23 cellular contexts compared by ENCODE assay signal in genomic region chrX:129652565-129653169, GRCh38. TPM values are rescaled to one million over a fixed set of nuclear protein-coding genes. Genes with fewer than 3 reads are reported as not detected.
DNase-seq lines count a peak whose midpoint lies in the region; ATAC-seq and TF ChIP-seq lines count a peak whose summit lies in the region.
"Had no signal": no experiment of that assay in that cellular context is flagged by ENCODE, and none has a peak within 500 bp of the region (broad histone marks: within the 10 kb centered on the region; RNA-seq: fewer than 3 reads in every experiment).

No MANE protein-coding gene starts in this region.

- intact Hi-C loops in CD4-positive, alpha-beta T cell (cut with DNase I, micrococcal nuclease), result loop anchor here in 1 of 2 experiments (10.0 kb wide), 1 partner anchor 72 kb away; no protein-coding TSS in a partner anchor
- intact Hi-C loops in natural killer cell (cut with micrococcal nuclease), result no loop called here

- H3K4me1 Mint-ChIP-seq in CD4-positive, alpha-beta T cell (ENCODE audit: low read depth), result peaks cover 9% of the 10 kb centered on the region
- peaks cover 4% of the 10 kb centered on the region for H3K4me1 Mint-ChIP-seq in activated T-helper 17 cell treated with anti-CD3 and anti-CD28 coated beads, Interleukin-2, amount 50 U/mL, for 72 hours
- peaks cover 6 to 7% of the 10 kb centered on the region in 2 donors for H3K4me1 Mint-ChIP-seq in natural killer cell

- H3K27me3 Mint-ChIP-seq in CD4-positive, alpha-beta T cell, result peaks cover 14% of the 10 kb centered on the region
- peaks cover 7% of the 10 kb centered on the region for H3K27me3 Mint-ChIP-seq in activated T-helper 17 cell treated with anti-CD3 and anti-CD28 coated beads, Interleukin-2, amount 50 U/mL, for 72 hours
- H3K27me3 Mint-ChIP-seq in natural killer cell (ENCODE audit: low read depth in 2 of 2), result peaks cover 17 to 36% of the 10 kb centered on the region in 2 donors

- no peak for TF ChIP-seq CTCF in CD4-positive, alpha-beta T cell (IDR thresholded peaks at IDR 0.05)
- no peak for TF ChIP-seq CTCF in natural killer cell (IDR thresholded peaks at IDR 0.05)

- no peaks in the 10 kb centered on the region for H3K9me3 ChIP-seq in CD4-positive, alpha-beta T cell (ENCODE audit: control insufficient read depth, low read length)
- H3K9me3 ChIP-seq: ovary, stomach had no signal

- no peak overlapping the region for H3K27ac ChIP-seq in CD4-positive, alpha-beta T cell (ENCODE audit: low read depth, low read length)
- H3K27ac ChIP-seq: ovary, stomach had no signal

- no peak for ATAC-seq in CD4-positive, alpha-beta T cell (ENCODE audit: poor library complexity)
- no peak for ATAC-seq in activated T-helper 17 cell treated with anti-CD3 and anti-CD28 coated beads, Interleukin-2, amount 50 U/mL, for 72 hours (replicated peaks)
- ATAC-seq in natural killer cell (no peak), GM21360 (IDR thresholded peaks at IDR 0.05; ENCODE audit: unreplicated experiment) (no peak), HG03025 (IDR thresholded peaks at IDR 0.05; ENCODE audit: low FRiP score, unreplicated experiment) (no peak)
- ATAC-seq: WTC11 had no signal

- H3K36me3 Mint-ChIP-seq in CD4-positive, alpha-beta T cell (ENCODE audit: low read depth), result no peaks in the 10 kb centered on the region
- H3K36me3 Mint-ChIP-seq in activated T-helper 17 cell treated with anti-CD3 and anti-CD28 coated beads, Interleukin-2, amount 50 U/mL, for 72 hours (ENCODE audit: low read depth), result peaks cover 4% of the 10 kb centered on the region
- no peaks in the 10 kb centered on the region for H3K36me3 Mint-ChIP-seq in natural killer cell
- H3K36me3 Mint-ChIP-seq: WTC11 had no signal

- no peak overlapping the region for H3K27ac Mint-ChIP-seq in CD4-positive, alpha-beta T cell
- H3K27ac Mint-ChIP-seq in activated T-helper 17 cell treated with anti-CD3 and anti-CD28 coated beads, Interleukin-2, amount 50 U/mL, for 72 hours, result no peak overlapping the region
- no peak overlapping the region for H3K27ac Mint-ChIP-seq in natural killer cell
- H3K27ac Mint-ChIP-seq: WTC11 had no signal

- peak overlapping the region; percentile 45 for H3K4me3 Mint-ChIP-seq in CD4-positive, alpha-beta T cell
- peak overlapping the region; percentile 73 for H3K4me3 Mint-ChIP-seq in activated T-helper 17 cell treated with anti-CD3 and anti-CD28 coated beads, Interleukin-2, amount 50 U/mL, for 72 hours
- peak overlapping the region; percentile 62 for H3K4me3 Mint-ChIP-seq in natural killer cell

- POLR2A ChIA-PET in CD4-positive, alpha-beta T cell (lab: Charles Lee), result no interaction called here

- no peaks in the 10 kb centered on the region for H3K9me3 Mint-ChIP-seq in CD4-positive, alpha-beta T cell
- H3K9me3 Mint-ChIP-seq in activated T-helper 17 cell treated with anti-CD3 and anti-CD28 coated beads, Interleukin-2, amount 50 U/mL, for 72 hours, result no peaks in the 10 kb centered on the region
- no peaks in the 10 kb centered on the region for H3K9me3 Mint-ChIP-seq in natural killer cell
- H3K9me3 Mint-ChIP-seq: WTC11 had no signal

- H3K27me3 ChIP-seq in CD4-positive, alpha-beta T cell (ENCODE audit: control insufficient read depth, insufficient read depth, low read length), result peaks cover 16% of the 10 kb centered on the region
- H3K27me3 ChIP-seq: ovary had no signal

- DNase-seq in DMS 273 (lab: John Stamatoyannopoulos, UW; ENCODE audit: unreplicated experiment), result peak; percentile 58
- no peak for DNase-seq in DMS 273 treated with DMSO at 0.1 percent for 48 hours (lab: John Stamatoyannopoulos, UW)
- DNase-seq in CD4-positive, alpha-beta T cell, result no peak
- DNase-seq in natural killer cell, result no peak
- DNase-seq in OCI-M1 (lab: John Stamatoyannopoulos, UW), result no peak
- DNase-seq: 8988T; activated CD4-positive, alpha-beta T cell treated with anti-CD3 and anti-CD28 coated beads, Interleukin-2, amount 50 U/mL, for 48 hours; activated naive CD4-positive, alpha-beta T cell treated with Interleukin-2 at 50 U/mL for 16 hours; AML-193; aorta; cerebellar nuclear complex; H7; KBM-7; kidney glomerular epithelial cell; mesenchymal stem cell; NCI-H1694; NCI-H526 treated with DMSO at 0.1 percent for 48 hours; ovary had no signal

- CTCF ChIA-PET in CD4-positive, alpha-beta T cell (lab: Charles Lee), result no interaction called here

RNA-seq across cellular contexts. Expression of gene APLN, which starts 2.1 kb away (rescaled TPM):
- not detected for total RNA-seq in CD4-positive, alpha-beta T cell
- total RNA-seq in activated T-helper 17 cell treated with anti-CD3 and anti-CD28 coated beads, Interleukin-2, amount 50 U/mL, for 72 hours, result 1 to 10 TPM in 1 of 2 donors, under 1 TPM in 1; 0.28 to 2.5 TPM
- total RNA-seq in natural killer cell, result under 1 TPM in 1 of 3 donors, not detected in 2; 0.07 TPM
